9 cellular contexts compared by ENCODE assay signal in the genomic region with DNA sequence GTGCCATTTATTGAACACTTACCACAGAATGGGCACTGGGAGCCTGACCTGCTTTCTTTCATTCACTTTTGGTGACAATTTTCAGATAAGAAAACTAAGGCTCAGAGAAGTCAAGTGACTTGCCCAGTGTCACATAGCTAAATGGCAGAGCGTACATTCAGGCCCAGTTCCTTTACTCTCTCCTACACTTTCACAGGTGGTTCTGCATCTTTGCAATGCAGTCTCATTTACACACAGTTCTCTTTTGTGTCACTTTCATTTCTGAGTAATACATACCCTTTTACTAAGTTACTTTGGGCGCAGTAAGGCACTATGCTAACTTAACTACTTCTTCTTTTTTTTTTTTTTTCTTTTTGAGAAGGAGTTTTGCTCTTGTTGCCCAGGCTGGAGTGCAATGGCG. TPM values are rescaled to one million over a fixed set of nuclear protein-coding genes. Genes with fewer than 3 reads are reported as not detected.
DNase-seq lines count a peak whose midpoint lies in the region; ATAC-seq and TF ChIP-seq lines count a peak whose summit lies in the region.
"Had no signal": no experiment of that assay in that cellular context is flagged by ENCODE, and none has a peak within 500 bp of the region (broad histone marks: within the 10 kb centered on the region; RNA-seq: fewer than 3 reads in every experiment).

No MANE protein-coding gene starts in this region.

- peaks cover 1 to 4% of the 10 kb centered on the region in 2 donors for H3K27me3 Mint-ChIP-seq in effector memory CD8-positive, alpha-beta T cell

- H3K4me3 Mint-ChIP-seq in effector memory CD8-positive, alpha-beta T cell = no peak overlapping the region

- no peak overlapping the region for H3K4me3 ChIP-seq in uterus

- no peaks in the 10 kb centered on the region for H3K27me3 ChIP-seq in uterus

- H3K27ac Mint-ChIP-seq in effector memory CD8-positive, alpha-beta T cell = peak overlapping the region in 1 of 2 donors; percentile 47

- no peaks in the 10 kb centered on the region for H3K9me3 Mint-ChIP-seq in effector memory CD8-positive, alpha-beta T cell

- peaks cover 5 to 17% of the 10 kb centered on the region in 2 donors for H3K4me1 Mint-ChIP-seq in effector memory CD8-positive, alpha-beta T cell (ENCODE audit: low read depth in 2 of 2)

- intact Hi-C loops in uterus (cut with DNase I; ENCODE audit: low total_unique reads) = no loop called here

- H3K9me3 ChIP-seq in uterus = no peaks in the 10 kb centered on the region

- DNase-seq in effector memory CD8-positive, alpha-beta T cell = no peak
- DNase-seq in stimulated activated naive CD4-positive, alpha-beta T cell (lab: John Stamatoyannopoulos, UW) = no peak
- DNase-seq in uterus (no peak), SK-N-DZ (ENCODE audit: low spot score) (no peak), DMS53 treated with DMSO at 0.1 percent for 48 hours (lab: John Stamatoyannopoulos, UW; ENCODE audit: unreplicated experiment) (no peak)
- DNase-seq: NCI-H1092 treated with DMSO at 0.1 percent for 48 hours had no signal

- H3K4me1 ChIP-seq in uterus = no peaks in the 10 kb centered on the region

- TF ChIP-seq CTCF in uterus (IDR thresholded peaks at IDR 0.05) = no peak

- H3K36me3 ChIP-seq in uterus = no peaks in the 10 kb centered on the region

- peak; percentile 98 for ATAC-seq in GM18858 (IDR thresholded peaks at IDR 0.05; ENCODE audit: unreplicated experiment)
- ATAC-seq in GM21619 (IDR thresholded peaks at IDR 0.05; ENCODE audit: unreplicated experiment) = peak; percentile 97
- ATAC-seq in HG03469 (IDR thresholded peaks at IDR 0.05; ENCODE audit: unreplicated experiment) = peak; percentile 79
- ATAC-seq in effector memory CD8-positive, alpha-beta T cell (replicated peaks) = peak; percentile 66

- peaks cover 3% of the 10 kb centered on the region for H3K36me3 Mint-ChIP-seq in effector memory CD8-positive, alpha-beta T cell (ENCODE audit: insufficient read depth)

- no peak overlapping the region for H3K27ac ChIP-seq in uterus

- TF ChIP-seq POLR2A in uterus (IDR thresholded peaks at IDR 0.05) = no peak

RNA-seq across cellular contexts. Expression of a gene that starts 8.3 kb away (rescaled TPM):
- 10 to 100 TPM; 28.5 to 74.7 (median 64.8) TPM for total RNA-seq in uterus
- 5.3 and 5.7 TPM in 2 replicates for polyA plus RNA-seq in SK-N-DZ (2014; cell fraction: cytosol; rRNA removed)
- polyA plus RNA-seq in SK-N-DZ (2014; cell fraction: nucleus; rRNA removed) = 4.6 and 8.0 TPM in 2 replicates

RNA-seq across cellular contexts. Expression of a gene that starts 53.6 kb away (rescaled TPM):
- total RNA-seq in uterus = 10 to 100 TPM in 3 of 4 donors, 1 to 10 TPM in 1; 4.4 to 36.7 (median 23.7) TPM
- polyA plus RNA-seq in SK-N-DZ (2014; cell fraction: cytosol; rRNA removed) = 16.3 and 18.0 TPM in 2 replicates
- polyA plus RNA-seq in SK-N-DZ (2014; cell fraction: nucleus; rRNA removed) = 20.7 and 28.9 TPM in 2 replicates
